14 cellular contexts compared by ENCODE assay signal in the genomic region with DNA sequence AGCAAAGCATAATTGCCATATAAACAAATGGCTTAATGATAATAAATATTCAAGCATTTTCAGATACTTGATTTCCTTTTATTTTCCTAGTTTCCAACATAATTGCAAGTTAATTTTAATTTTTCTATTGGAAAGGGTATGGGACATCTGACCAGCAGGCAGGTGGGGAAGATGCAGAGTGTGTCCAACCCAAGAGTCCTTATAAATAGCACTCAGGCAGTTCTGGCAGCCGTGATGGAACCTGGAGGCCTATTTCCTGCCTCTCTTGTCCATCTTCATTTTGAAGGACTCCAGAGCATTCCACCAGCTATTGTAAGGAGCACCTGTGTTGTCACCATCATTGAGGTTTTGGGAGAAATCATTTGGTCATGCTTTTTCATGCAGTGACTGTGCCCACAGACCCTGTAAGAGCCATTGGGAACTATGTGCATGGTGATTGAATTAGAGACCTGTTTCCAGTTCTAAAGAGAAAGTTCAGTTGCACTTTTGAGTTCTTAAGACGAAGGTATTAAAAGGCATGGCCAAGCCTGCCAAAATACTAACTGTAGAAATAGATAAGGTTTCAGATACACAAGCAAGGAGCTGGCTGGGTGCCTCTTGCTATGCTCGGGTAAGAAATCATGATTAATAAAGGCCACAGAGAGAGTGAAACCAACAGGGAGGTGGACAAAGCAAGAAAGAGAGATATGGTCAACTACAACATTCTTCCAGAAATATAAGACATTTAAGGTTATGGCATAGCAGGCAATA.
A peak's percentile ranks its signal among the peaks of the same experiment; 100 is the strongest.
DNase-seq lines count a peak whose midpoint lies in the region; ATAC-seq and TF ChIP-seq lines count a peak whose summit lies in the region.
"Had no signal": no experiment of that assay in that cellular context is flagged by ENCODE, and none has a peak within 500 bp of the region (broad histone marks: within the 10 kb centered on the region; RNA-seq: fewer than 3 reads in every experiment).

No MANE protein-coding gene starts in this region.

- H3K9ac ChIP-seq in colonic mucosa (ENCODE audit: low read depth in 2 of 2, low read length in 2 of 2), result peak overlapping the region in 1 of 2 donors; percentile 49
- H3K9ac ChIP-seq: SK-N-SH had no signal

- H3K27ac ChIP-seq in PC-9 (peak overlapping the region; percentile 47), colonic mucosa (peak overlapping the region; percentile 8), muscle layer of duodenum (ENCODE audit: low read length) (peak overlapping the region; percentile 70)
- H3K27ac ChIP-seq: uterus had no signal

- H3K36me3 ChIP-seq in PC-9 (ENCODE audit: low read depth) (no peaks in the 10 kb centered on the region), colonic mucosa (no peaks in the 10 kb centered on the region), muscle layer of duodenum (ENCODE audit: control insufficient read depth in 1 of 2, insufficient read depth in 2 of 2, low read length in 2 of 2) (no peaks in the 10 kb centered on the region)
- H3K36me3 ChIP-seq: uterus had no signal

- H3K79me2 ChIP-seq in PC-9 (ENCODE audit: low read depth), result peaks cover 45% of the 10 kb centered on the region

- H3K9me3 ChIP-seq in PC-9 (ENCODE audit: insufficient read depth, low read depth) (no peaks in the 10 kb centered on the region), colonic mucosa (no peaks in the 10 kb centered on the region), muscle layer of duodenum (ENCODE audit: control insufficient read depth in 1 of 2, low read length in 2 of 2) (no peaks in the 10 kb centered on the region)
- H3K9me3 ChIP-seq: SK-N-SH, uterus had no signal

- ATAC-seq in HG03159 (IDR thresholded peaks at IDR 0.05; ENCODE audit: unreplicated experiment), result no peak
- ATAC-seq: activated naive CD4-positive, alpha-beta T cell treated with anti-CD3 and anti-CD28 coated beads, Interleukin-2, amount 50 U/mL, for 72 hours had no signal

- DNase-seq in NCI-H2029 treated with DMSO at 0.1 percent for 48 hours (lab: John Stamatoyannopoulos, UW) (peak; percentile 9), NCI-H2029 (lab: John Stamatoyannopoulos, UW) (no peak), PC-9 (no peak), colonic mucosa (no peak), SW 1271 (lab: John Stamatoyannopoulos, UW) (no peak), glomerular visceral epithelial cell (ENCODE audit: extremely low spot score) (no peak)
- DNase-seq: 8988T, NCI-H1436 treated with DMSO at 0.1 percent for 48 hours, SK-N-SH, T1000, uterus had no signal

- TF ChIP-seq CTCF in PC-9 (conservative IDR thresholded peaks at IDR 0.05), result no peak
- TF ChIP-seq CTCF in colonic mucosa (IDR thresholded peaks at IDR 0.05), result no peak

- H2AFZ ChIP-seq in PC-9, result no peak overlapping the region

- BruUV-seq in PC-9 (replicated peaks; lab: Mats Ljungman, UMichigan), result no TSS peak

- peak overlapping the region; percentile 68 for H3K4me2 ChIP-seq in PC-9
- H3K4me2 ChIP-seq: SK-N-SH had no signal

- H3K4me1 ChIP-seq in PC-9 (replicated peaks; ENCODE audit: insufficient read depth) (peaks cover 35% of the 10 kb centered on the region), colonic mucosa (no peaks in the 10 kb centered on the region), muscle layer of duodenum (ENCODE audit: control insufficient read depth in 1 of 2, insufficient read depth in 2 of 2, low read length in 2 of 2) (peaks cover 4 to 7% of the 10 kb centered on the region in 2 donors)

- no peaks in the 10 kb centered on the region for H3K27me3 ChIP-seq in PC-9 (ENCODE audit: insufficient read depth, low read depth)
- no peaks in the 10 kb centered on the region for H3K27me3 ChIP-seq in colonic mucosa
- H3K27me3 ChIP-seq in muscle layer of duodenum (ENCODE audit: low read depth, low read length), result no peaks in the 10 kb centered on the region
- H3K27me3 ChIP-seq: uterus had no signal

- peaks cover 30% of the 10 kb centered on the region for H3F3A ChIP-seq in PC-9 (ENCODE audit: insufficient read depth, low read depth)

- H3K9me2 ChIP-seq in PC-9 (ENCODE audit: insufficient read depth), result no peaks in the 10 kb centered on the region
- H3K9me2 ChIP-seq: SK-N-SH had no signal

- peaks cover 16% of the 10 kb centered on the region; the same call in 1 of the 2 replicates for H4K20me1 ChIP-seq in PC-9 (ENCODE audit: insufficient read depth)

- POLR2A ChIA-PET in PC-9 (lab: Charles Lee; ENCODE audit: unreplicated experiment), result no interaction called here

- H3K4me3 ChIP-seq in PC-9 (no peak overlapping the region; the same call in 1 of the 2 replicates), colonic mucosa (no peak overlapping the region), muscle layer of duodenum (ENCODE audit: low read depth in 1 of 2, low read length in 2 of 2) (no peak overlapping the region)
- H3K4me3 ChIP-seq: uterus had no signal

- intact Hi-C loops in PC-9 (cut with micrococcal nuclease; ENCODE audit: unreplicated experiment) (loop anchor here (2.0 kb wide), 1 partner anchor 104 kb away; no protein-coding TSS in a partner anchor), colonic mucosa (cut with DNase I) (loop anchor here (10.0 kb wide), 1 partner anchor 100 kb away; the partner anchor contains the start of gene C1orf226)

- CTCF ChIA-PET in PC-9 (lab: Charles Lee), result no interaction called here

Comparison
In these comparisons a context has a peak if more than half of its experiments do, and no peak if none do; other contexts are left out.
1. H3K27ac ChIP-seq: peak in every context shown above with its lines; median percentile 70 in muscle layer of duodenum; 47 in PC-9; 8 in colonic mucosa.